Comparison of ENCODE assay signal across 9 cellular contexts in genomic region chr1:177913762-177914540, GRCh38. TPM values are rescaled to one million over a fixed set of nuclear protein-coding genes. Genes with fewer than 3 reads are reported as not detected.
DNase-seq lines count a peak whose midpoint lies in the region; ATAC-seq and TF ChIP-seq lines count a peak whose summit lies in the region.
"Had no signal": no experiment of that assay in that cellular context is flagged by ENCODE, and none has a peak within 500 bp of the region (broad histone marks: within the 10 kb centered on the region; RNA-seq: fewer than 3 reads in every experiment).

No MANE protein-coding gene starts in this region.

- H3K9ac ChIP-seq in Karpas-422 (ENCODE audit: low read length), result no peak overlapping the region

- no peak overlapping the region for H3K4me3 ChIP-seq in Karpas-422 (ENCODE audit: low read length)
- H3K4me3 ChIP-seq in WI38 (ENCODE audit: low read depth, low read length), result no peak overlapping the region

- H3K27ac ChIP-seq in Karpas-422 (ENCODE audit: low read length), result no peak overlapping the region

- TF ChIP-seq CTCF in WI38 (IDR thresholded peaks at IDR 0.05; ENCODE audit: low read depth, low read length), result peak; percentile 76

- H3K36me3 ChIP-seq in Karpas-422 (ENCODE audit: insufficient read depth, low read length), result no peaks in the 10 kb centered on the region

- no peaks in the 10 kb centered on the region for H4K20me1 ChIP-seq in Karpas-422 (ENCODE audit: insufficient read depth, low read depth, low read length)

- H3K79me2 ChIP-seq in Karpas-422 (ENCODE audit: low read length), result no peaks in the 10 kb centered on the region

- no peak overlapping the region for H2AFZ ChIP-seq in Karpas-422 (ENCODE audit: low read length)

- ATAC-seq in left lobe of liver, result peak; percentile 50
- ATAC-seq in HG02678 (IDR thresholded peaks at IDR 0.05; ENCODE audit: unreplicated experiment), result no peak

- DNase-seq in COR-L47 (lab: John Stamatoyannopoulos, UW) (peak; percentile 35), Karpas-422 (peak; percentile 59), left lobe of liver (ENCODE audit: low spot score) (no peak), T1000 (lab: John Stamatoyannopoulos, UW) (no peak), NOMO-1 treated with dmso at 0.1 percent for 144 hours (lab: John Stamatoyannopoulos, UW; ENCODE audit: unreplicated experiment) (no peak), GDM1 (lab: John Stamatoyannopoulos, UW) (no peak)

- no peaks in the 10 kb centered on the region for H3K9me2 ChIP-seq in Karpas-422 (replicated peaks; ENCODE audit: insufficient read depth, low read length)

- H3K27me3 ChIP-seq in Karpas-422 (ENCODE audit: low read length), result no peaks in the 10 kb centered on the region

- no peaks in the 10 kb centered on the region for H3K4me1 ChIP-seq in Karpas-422 (ENCODE audit: low read length)

- no peaks in the 10 kb centered on the region for H3K9me3 ChIP-seq in Karpas-422 (ENCODE audit: low read length)

- H3K4me2 ChIP-seq in Karpas-422 (ENCODE audit: low read depth, low read length, poor library complexity, severe bottlenecking), result no peak overlapping the region

RNA-seq across cellular contexts. Expression of gene SEC16B, which starts 55.9 kb away (rescaled TPM):
- total RNA-seq in Karpas-422 (2014; rRNA removed; shearing (Covaris generic); ENCODE audit: low replicate concordance), result 0.11 TPM in 1 of 2 replicates, not detected in the other
- total RNA-seq in left lobe of liver, result 60.3 TPM
- total RNA-seq: T-helper 1 cell treated with Interleukin-12 subunit alpha and Interleukin-12 subunit beta and Interleukin-4 antibody, amounts not matched to agents 30 ng/mL and 1 ng/mL, for 36 hours had no signal

Comparison
In these comparisons a context has a peak if more than half of its experiments do, and no peak if none do; other contexts are left out.
1. DNase-seq: peak in COR-L47 (single experiment) and Karpas-422 (single experiment); none in left lobe of liver (single experiment), T1000 (single experiment), NOMO-1 treated with dmso at 0.1 percent for 144 hours (single experiment) and GDM1 (single experiment).
2. RNA of gene SEC16B, which starts 55.9 kb away (total RNA-seq): 60.3 TPM in left lobe of liver (single experiment); 0.11 TPM in Karpas-422; every median in the first group is over 10 times any median in the second.